In genomic region chr11:31509017-31509411, GRCh38 we compare ENCODE assay signal across 8 cellular contexts. TPM values are rescaled to one million over a fixed set of nuclear protein-coding genes. Genes with fewer than 3 reads are reported as not detected.
DNase-seq lines count a peak whose midpoint lies in the region; ATAC-seq and TF ChIP-seq lines count a peak whose summit lies in the region.

No MANE protein-coding gene starts in this region.

- H3K4me2 ChIP-seq in neuronal stem cell (ENCODE audit: insufficient read depth, low read length, poor library complexity, severe bottlenecking): peak overlapping the region; percentile 54

- H3K79me1 ChIP-seq in neuronal stem cell (ENCODE audit: low read depth, low read length): peaks cover 4% of the 10 kb centered on the region

- no peaks in the 10 kb centered on the region for H3K27me3 Mint-ChIP-seq in T-helper 1 cell treated with Interleukin-12 subunit alpha and Interleukin-12 subunit beta and Interleukin-4 antibody, amounts not matched to agents 30 μg/mL and 1 μg/mL, for 36 hours (ENCODE audit: low read depth)

- peaks cover 5% of the 10 kb centered on the region for H3K36me3 Mint-ChIP-seq in T-helper 1 cell treated with Interleukin-12 subunit alpha and Interleukin-12 subunit beta and Interleukin-4 antibody, amounts not matched to agents 30 μg/mL and 1 μg/mL, for 36 hours (ENCODE audit: low read depth)

- WGBS in neuronal stem cell (ENCODE audit: extremely low coverage in 2 of 2, insufficient read length in 2 of 2, insufficient replicate concordance in 1 of 2), 2 donors: no CpG with 5 or more reads among the region's 8 CpGs

- intact Hi-C loops in Panc1 (cut with micrococcal nuclease; ENCODE audit: unreplicated experiment): no loop called here

- DNase-seq in T-helper 1 cell: no peak
- no peak for DNase-seq in Panc1 (ENCODE audit: low read depth, low spot score)
- DNase-seq in epithelial cell of prostate (ENCODE audit: low read depth, low spot score): no peak
- DNase-seq in neuronal stem cell (ENCODE audit: low spot score): peak; percentile 17
- DNase-seq in GM19240 (ENCODE audit: insufficient read length, low spot score): no peak
- no peak for DNase-seq in islet precursor cell

- no peak overlapping the region for H3K4ac ChIP-seq in neuronal stem cell (ENCODE audit: low read length)

- H3K27me3 ChIP-seq in Panc1 (ENCODE audit: control insufficient read depth, insufficient read depth, low read length) (no peaks in the 10 kb centered on the region), neuronal stem cell (ENCODE audit: control insufficient read depth in 3 of 3, insufficient read depth in 3 of 3, low read depth in 1 of 3, low read length in 3 of 3) (no peaks in the 10 kb centered on the region)

- no peak overlapping the region for H2BK120ac ChIP-seq in neuronal stem cell (ENCODE audit: low read depth, low read length)

- no peak overlapping the region for H2AK5ac ChIP-seq in neuronal stem cell (ENCODE audit: low read depth, low read length)

- H3K36me3 ChIP-seq in Panc1 (ENCODE audit: control insufficient read depth, insufficient read depth, low read length) (peaks cover 4% of the 10 kb centered on the region; the same call in 1 of the 2 replicates), neuronal stem cell (replicated peaks in 1 of 2; ENCODE audit: control insufficient read depth in 2 of 2, insufficient read depth in 2 of 2, low read length in 2 of 2) (peaks cover 0 to 26% of the 10 kb centered on the region in 2 donors)

- peak overlapping the region; percentile 97 for H3K27ac Mint-ChIP-seq in T-helper 1 cell treated with Interleukin-12 subunit alpha and Interleukin-12 subunit beta and Interleukin-4 antibody, amounts not matched to agents 30 μg/mL and 1 μg/mL, for 36 hours

- no peak overlapping the region for H4K91ac ChIP-seq in neuronal stem cell (ENCODE audit: low read depth, low read length, poor library complexity)

- peaks cover 27% of the 10 kb centered on the region for H3K4me1 Mint-ChIP-seq in T-helper 1 cell treated with Interleukin-12 subunit alpha and Interleukin-12 subunit beta and Interleukin-4 antibody, amounts not matched to agents 30 μg/mL and 1 μg/mL, for 36 hours (ENCODE audit: low read depth)

- H2BK12ac ChIP-seq in neuronal stem cell (ENCODE audit: low read length): no peak overlapping the region

- in situ Hi-C loops in Panc1 (cut with HindIII; ENCODE audit: low pct_unique_long_range_greater_than_20kb, low sequenced_read_pairs): no loop called here

- H3K18ac ChIP-seq in neuronal stem cell (ENCODE audit: low read length): no peak overlapping the region

- peak overlapping the region; percentile 86 for H2AFZ ChIP-seq in neuronal stem cell (ENCODE audit: low read length)

- H3K4me1 ChIP-seq in Panc1 (ENCODE audit: control insufficient read depth, insufficient read depth, low read length): peaks cover 16% of the 10 kb centered on the region
- no peaks in the 10 kb centered on the region for H3K4me1 ChIP-seq in neuronal stem cell (ENCODE audit: control insufficient read depth in 2 of 2, insufficient read depth in 1 of 2, low read depth in 1 of 2, low read length in 2 of 2)

- POLR2A ChIA-PET in Panc1 (lab: Charles Lee): interaction anchor here (0.6 kb wide), 1 partner anchor 926 kb away, joined by 3 read pairs; the partner anchor contains the start of gene WT1

- no peak for TF ChIP-seq CTCF in Panc1 (IDR thresholded peaks at IDR 0.05)

- no peaks in the 10 kb centered on the region for H3K9me3 Mint-ChIP-seq in T-helper 1 cell treated with Interleukin-12 subunit alpha and Interleukin-12 subunit beta and Interleukin-4 antibody, amounts not matched to agents 30 μg/mL and 1 μg/mL, for 36 hours

- peak overlapping the region; percentile 96 to 100 for H3K4me3 ChIP-seq in Panc1 (ENCODE audit: low read depth in 2 of 2, low read length in 2 of 2)
- H3K4me3 ChIP-seq in neuronal stem cell (ENCODE audit: low read length in 2 of 2): peak overlapping the region; percentile 66 to 86

- no TSS peak for BruUV-seq in Panc1 (replicated peaks; lab: Mats Ljungman, UMichigan)

- peak overlapping the region; percentile 97 for H3K27ac ChIP-seq in Panc1 (ENCODE audit: low read length)
- peak overlapping the region; percentile 30 for H3K27ac ChIP-seq in epithelial cell of prostate
- no peak overlapping the region for H3K27ac ChIP-seq in neuronal stem cell (replicated peaks; ENCODE audit: low read length)

- CTCF ChIA-PET in Panc1 (lab: Charles Lee): no interaction called here

- no peak overlapping the region for H2BK15ac ChIP-seq in neuronal stem cell (ENCODE audit: low read length)

- no peak overlapping the region for H2BK5ac ChIP-seq in neuronal stem cell (ENCODE audit: low read length)

- H3K9me3 ChIP-seq in Panc1 (ENCODE audit: control insufficient read depth, insufficient read depth, low read depth, low read length) (no peaks in the 10 kb centered on the region), neuronal stem cell (replicated peaks in 1 of 2; ENCODE audit: control insufficient read depth in 2 of 2, insufficient read depth in 1 of 2, low read depth in 1 of 2, low read length in 2 of 2) (peaks cover 0 to 4% of the 10 kb centered on the region in 2 donors)

- ATAC-seq in HG02571 (IDR thresholded peaks at IDR 0.05; ENCODE audit: unreplicated experiment): peak; percentile 3
- peak; percentile 41 for ATAC-seq in Panc1

- H3K14ac ChIP-seq in neuronal stem cell (ENCODE audit: low read length): no peak overlapping the region

- peak overlapping the region; percentile 98 for H3K4me3 Mint-ChIP-seq in T-helper 1 cell treated with Interleukin-12 subunit alpha and Interleukin-12 subunit beta and Interleukin-4 antibody, amounts not matched to agents 30 μg/mL and 1 μg/mL, for 36 hours

- H4K8ac ChIP-seq in neuronal stem cell (ENCODE audit: low read depth, low read length): no peak overlapping the region

- H3K23ac ChIP-seq in neuronal stem cell (ENCODE audit: low read depth, low read length, poor library complexity): no peak overlapping the region

- H3K9ac ChIP-seq in neuronal stem cell (ENCODE audit: low read depth, low read length, poor library complexity): no peak overlapping the region

RNA-seq across cellular contexts. Expression of gene IMMP1L, which starts 0.4 kb away (rescaled TPM):
- total RNA-seq in Panc1 (2021; ENCODE audit: unreplicated experiment): 21.1 TPM
- polyA plus RNA-seq in Panc1 (2012; ENCODE audit: insufficient read length): 16.3 TPM
- polyA plus RNA-seq in neuronal stem cell (2013, experiment 1 of 2): 82.8 TPM
- polyA plus RNA-seq in neuronal stem cell (2013, experiment 2 of 2): 83.9 TPM

RNA-seq across cellular contexts. Expression of gene ELP4, which starts 0.6 kb away (rescaled TPM):
- 17.2 TPM for total RNA-seq in Panc1 (2021; ENCODE audit: unreplicated experiment)
- 17.0 TPM for polyA plus RNA-seq in Panc1 (2012; ENCODE audit: insufficient read length)
- polyA plus RNA-seq in neuronal stem cell (2013, experiment 1 of 2): 46.5 TPM
- polyA plus RNA-seq in neuronal stem cell (2013, experiment 2 of 2): 46.4 TPM
